9 cellular contexts compared by ENCODE assay signal in genomic region chr1:193143285-193143684, GRCh38. TPM values are rescaled to one million over a fixed set of nuclear protein-coding genes. Genes with fewer than 3 reads are reported as not detected.
A peak's percentile ranks its signal among the peaks of the same experiment; 100 is the strongest.
DNase-seq lines count a peak whose midpoint lies in the region; ATAC-seq and TF ChIP-seq lines count a peak whose summit lies in the region.
"Had no signal": no experiment of that assay in that cellular context is flagged by ENCODE, and none has a peak within 500 bp of the region (broad histone marks: within the 10 kb centered on the region; RNA-seq: fewer than 3 reads in every experiment).

No MANE protein-coding gene starts in this region.

- DNase-seq in NCI-H2107 treated with DMSO at 0.1 percent for 48 hours (lab: John Stamatoyannopoulos, UW; ENCODE audit: unreplicated experiment) (peak; percentile 17), NCI-H2107 (lab: John Stamatoyannopoulos, UW) (no peak), NCI-H1694 treated with DMSO at 0.1 percent for 48 hours (lab: John Stamatoyannopoulos, UW) (peak; percentile 20), dedifferentiated amniotic fluid mesenchymal stem cell (ENCODE audit: extremely low spot score) (peak; percentile 25), osteocyte (ENCODE audit: extremely low spot score, unreplicated experiment) (no peak), HPDE6-E6E7 (ENCODE audit: extremely low spot score) (no peak)
- DNase-seq in activated naive CD4-positive, alpha-beta T cell treated with anti-CD3 and anti-CD28 coated beads, Interleukin-2, amount 10 ng/mL, durations not matched to agents 7 days and 5 days: no peak
- DNase-seq: activated naive CD4-positive, alpha-beta T cell treated with anti-CD3 and anti-CD28 coated beads, Interleukin-2, amount 50 U/mL, for 16 hours had no signal

- TF ChIP-seq CTCF in osteocyte (IDR thresholded peaks at IDR 0.05): peak; percentile 59

- peaks cover 7% of the 10 kb centered on the region for H3K4me1 Mint-ChIP-seq in osteocyte (ENCODE audit: unreplicated experiment)
- peaks cover 10% of the 10 kb centered on the region for H3K4me1 Mint-ChIP-seq in activated naive CD4-positive, alpha-beta T cell treated with anti-CD3 and anti-CD28 coated beads, Interleukin-2, amount 10 ng/mL, durations not matched to agents 7 days and 5 days

- no peaks in the 10 kb centered on the region for H3K9me3 Mint-ChIP-seq in osteocyte (ENCODE audit: unreplicated experiment)
- H3K9me3 Mint-ChIP-seq in activated naive CD4-positive, alpha-beta T cell treated with anti-CD3 and anti-CD28 coated beads, Interleukin-2, amount 10 ng/mL, durations not matched to agents 7 days and 5 days: no peaks in the 10 kb centered on the region

- no peak overlapping the region for H3K4me3 Mint-ChIP-seq in osteocyte (ENCODE audit: unreplicated experiment)
- H3K4me3 Mint-ChIP-seq in activated naive CD4-positive, alpha-beta T cell treated with anti-CD3 and anti-CD28 coated beads, Interleukin-2, amount 10 ng/mL, durations not matched to agents 7 days and 5 days: no peak overlapping the region

- CTCF ChIA-PET in activated naive CD4-positive, alpha-beta T cell treated with anti-CD3 and anti-CD28 coated beads, Interleukin-2, amount 10 ng/mL, durations not matched to agents 7 days and 5 days (lab: Charles Lee): interaction anchor here (0.7 to 1.0 kb wide), 2 partner anchors 13 to 1006 kb away, joined by 3 read pairs; no protein-coding TSS in a partner anchor

- no peaks in the 10 kb centered on the region for H3K27me3 Mint-ChIP-seq in osteocyte (ENCODE audit: unreplicated experiment)
- H3K27me3 Mint-ChIP-seq in activated naive CD4-positive, alpha-beta T cell treated with anti-CD3 and anti-CD28 coated beads, Interleukin-2, amount 10 ng/mL, durations not matched to agents 7 days and 5 days: no peaks in the 10 kb centered on the region

- H3K36me3 Mint-ChIP-seq in osteocyte (ENCODE audit: unreplicated experiment): peaks cover 43% of the 10 kb centered on the region
- H3K36me3 Mint-ChIP-seq in activated naive CD4-positive, alpha-beta T cell treated with anti-CD3 and anti-CD28 coated beads, Interleukin-2, amount 10 ng/mL, durations not matched to agents 7 days and 5 days: peaks cover 40% of the 10 kb centered on the region

- no peak overlapping the region for H3K27ac Mint-ChIP-seq in osteocyte (ENCODE audit: unreplicated experiment)
- no peak overlapping the region for H3K27ac Mint-ChIP-seq in activated naive CD4-positive, alpha-beta T cell treated with anti-CD3 and anti-CD28 coated beads, Interleukin-2, amount 10 ng/mL, durations not matched to agents 7 days and 5 days

- ATAC-seq in HG03039 (IDR thresholded peaks at IDR 0.05; ENCODE audit: unreplicated experiment): no peak

RNA-seq across cellular contexts. Expression of gene CDC73, which starts 21.5 kb away (rescaled TPM):
- 69.5 and 73.3 TPM in 2 replicates for total RNA-seq in osteocyte

RNA-seq across cellular contexts. Expression of gene GLRX2, which starts 38.1 kb away (rescaled TPM):
- 22.7 and 24.3 TPM in 2 replicates for total RNA-seq in osteocyte

RNA-seq across cellular contexts. Expression of gene B3GALT2, which starts 43.1 kb away (rescaled TPM):
- total RNA-seq in osteocyte: 30.0 and 32.1 TPM in 2 replicates

Comparison
In these comparisons a context has a peak if more than half of its experiments do, and no peak if none do; other contexts are left out.
1. DNase-seq: peak in NCI-H2107 treated with DMSO at 0.1 percent for 48 hours (single experiment), NCI-H1694 treated with DMSO at 0.1 percent for 48 hours (single experiment) and dedifferentiated amniotic fluid mesenchymal stem cell (single experiment); none in NCI-H2107 (single experiment), osteocyte (single experiment), HPDE6-E6E7 (single experiment) and activated naive CD4-positive, alpha-beta T cell treated with anti-CD3 and anti-CD28 coated beads, Interleukin-2, amount 10 ng/mL, durations not matched to agents 7 days and 5 days (single experiment).